ENCODE assay signal across 24 cellular contexts in genomic region chr2:47277987-47278386, GRCh38.
"Had no signal": no experiment of that assay in that cellular context is flagged by ENCODE, and none has a peak within 500 bp of the region (broad histone marks: within the 10 kb centered on the region; RNA-seq: fewer than 3 reads in every experiment).

No MANE protein-coding gene starts in this region.

- DNase-seq: colonic mucosa; cortex of kidney; dermis blood vessel endothelial cell; dorsolateral prefrontal cortex; effector CD4-positive, alpha-beta T cell; effector CD8-positive, alpha-beta T cell; effector memory CD4-positive, alpha-beta T cell; effector memory CD8-positive, alpha-beta T cell; endodermal cell; erythroblast; esophagus squamous epithelium; foreskin fibroblast; foreskin keratinocyte; foreskin melanocyte; gastrocnemius medialis; glutamatergic neuron; head of caudate nucleus; heart left ventricle; heart right ventricle had no signal

- ATAC-seq: effector memory CD8-positive, alpha-beta T cell; gastrocnemius medialis; gastroesophageal sphincter; heart left ventricle; heart right ventricle had no signal

- H3K36me3 ChIP-seq: colonic mucosa, esophagus muscularis mucosa, esophagus squamous epithelium, gastrocnemius medialis, gastroesophageal sphincter, heart left ventricle, heart right ventricle had no signal

- H3K4me3 ChIP-seq: colonic mucosa, coronary artery, dorsolateral prefrontal cortex, esophagus muscularis mucosa, esophagus squamous epithelium, gastrocnemius medialis, gastroesophageal sphincter, heart left ventricle, heart right ventricle, hepatocyte had no signal

- H3K9me3 ChIP-seq: colonic mucosa, esophagus muscularis mucosa, esophagus squamous epithelium, gastrocnemius medialis, gastroesophageal sphincter, heart left ventricle, heart right ventricle had no signal

- H3K79me2 ChIP-seq: hepatocyte had no signal

- H3K9me3 Mint-ChIP-seq: effector memory CD8-positive, alpha-beta T cell had no signal

- H3K27me3 ChIP-seq: colonic mucosa, dorsolateral prefrontal cortex, esophagus muscularis mucosa, esophagus squamous epithelium, foreskin keratinocyte, gastrocnemius medialis, gastroesophageal sphincter, heart left ventricle, heart right ventricle, hepatocyte had no signal

- H2AFZ ChIP-seq: hepatocyte had no signal

- H3K27ac ChIP-seq: colonic mucosa, coronary artery, epithelial cell of prostate, esophagus muscularis mucosa, esophagus squamous epithelium, foreskin keratinocyte, gastrocnemius medialis, gastroesophageal sphincter, heart left ventricle, heart right ventricle, hepatocyte had no signal

- H3K4me2 ChIP-seq: hepatocyte had no signal

- H3K4me3 Mint-ChIP-seq: effector memory CD8-positive, alpha-beta T cell; endodermal cell had no signal

- H3K27ac Mint-ChIP-seq: effector memory CD8-positive, alpha-beta T cell; endodermal cell had no signal
